ENCODE assay signal across 8 cellular contexts in genomic region chr16:1543085-1543896, GRCh38. TPM values are rescaled to one million over a fixed set of nuclear protein-coding genes. Genes with fewer than 3 reads are reported as not detected.
DNase-seq lines count a peak whose midpoint lies in the region; ATAC-seq and TF ChIP-seq lines count a peak whose summit lies in the region.

No MANE protein-coding gene starts in this region.

- H3K4me3 ChIP-seq in DOHH2 (ENCODE audit: low read length) (no peak overlapping the region), fibroblast of lung (replicated peaks in 1 of 4; ENCODE audit: control extremely low read depth in 1 of 4, insufficient read depth in 1 of 4, low read depth in 3 of 4, low read length in 4 of 4) (no peak overlapping the region), neutrophil (ENCODE audit: low read depth in 1 of 2, low read length in 1 of 2) (peak overlapping the region; percentile 39 to 42), upper lobe of right lung (peak overlapping the region; percentile 1)

- ATAC-seq in upper lobe of right lung: peak; percentile 76
- ATAC-seq in HG02759 (IDR thresholded peaks at IDR 0.05; ENCODE audit: unreplicated experiment): no peak

- H2AFZ ChIP-seq in fibroblast of lung (ENCODE audit: low read length): no peak overlapping the region

- no peak overlapping the region for H3K9ac ChIP-seq in fibroblast of lung (ENCODE audit: insufficient read depth, low read length)

- no peaks in the 10 kb centered on the region for H3K79me2 ChIP-seq in DOHH2 (ENCODE audit: control insufficient read depth, low read length)
- peaks cover 2% of the 10 kb centered on the region for H3K79me2 ChIP-seq in fibroblast of lung (ENCODE audit: control insufficient read depth, insufficient read depth, low read length)

- DNase-seq in MV-4-11 (lab: John Stamatoyannopoulos, UW) (peak; percentile 95), fibroblast of lung (ENCODE audit: low read depth in 2 of 2) (peak; percentile 37 to 87), upper lobe of right lung (peak; percentile 82), NCI-H2227 (lab: John Stamatoyannopoulos, UW; ENCODE audit: unreplicated experiment) (no peak)
- DNase-seq in activated CD8-positive, alpha-beta memory T cell treated with anti-CD3 and anti-CD28 coated beads, Interleukin-2, amount 50 U/mL, for 24 hours (ENCODE audit: extremely low read depth): peak; percentile 40

- H3K9me3 ChIP-seq in DOHH2 (ENCODE audit: control insufficient read depth, insufficient read depth, low read length) (no peaks in the 10 kb centered on the region), fibroblast of lung (ENCODE audit: control insufficient read depth, insufficient read depth, low read depth, low read length) (no peaks in the 10 kb centered on the region), neutrophil (no peaks in the 10 kb centered on the region), upper lobe of right lung (no peaks in the 10 kb centered on the region)

- H3K4me2 ChIP-seq in DOHH2 (ENCODE audit: low read length): peak overlapping the region; percentile 51
- H3K4me2 ChIP-seq in fibroblast of lung (ENCODE audit: extremely low read depth, insufficient read depth, low read length): no peak overlapping the region

- H3K27ac ChIP-seq in DOHH2 (ENCODE audit: low read depth, low read length) (no peak overlapping the region), fibroblast of lung (ENCODE audit: insufficient read depth, low read length) (peak overlapping the region; percentile 29), neutrophil (peak overlapping the region; percentile 75), upper lobe of right lung (peak overlapping the region; percentile 80)

- H3K36me3 ChIP-seq in DOHH2 (ENCODE audit: control insufficient read depth, low read length) (no peaks in the 10 kb centered on the region), fibroblast of lung (ENCODE audit: control insufficient read depth, insufficient read depth, low read length) (peaks cover 17% of the 10 kb centered on the region), neutrophil (no peaks in the 10 kb centered on the region), upper lobe of right lung (peaks cover 39% of the 10 kb centered on the region)

- 0 out of 2 replicates have a peak, but pooled peaks cover 3% of the 10 kb centered on the region for H3F3A ChIP-seq in DOHH2 (ENCODE audit: control insufficient read depth, insufficient read depth)

- H3K4me1 ChIP-seq in DOHH2 (ENCODE audit: control insufficient read depth, low read length) (peaks cover 12% of the 10 kb centered on the region), fibroblast of lung (ENCODE audit: control insufficient read depth, extremely low read depth, insufficient read depth, low read length) (peaks cover 22% of the 10 kb centered on the region), neutrophil (ENCODE audit: control insufficient read depth in 1 of 2, insufficient read depth in 1 of 2, low read depth in 1 of 2, low read length in 1 of 2) (peaks cover 17 to 22% of the 10 kb centered on the region in 2 experiments), upper lobe of right lung (peaks cover 59% of the 10 kb centered on the region)

- H4K20me1 ChIP-seq in DOHH2 (ENCODE audit: control insufficient read depth, insufficient read depth, low read depth, low read length) (no peaks in the 10 kb centered on the region), fibroblast of lung (ENCODE audit: control insufficient read depth, extremely low read depth, insufficient read depth, low read length) (no peaks in the 10 kb centered on the region)

- intact Hi-C loops in upper lobe of right lung (cut with DNase I): no loop called here

- H3K9me2 ChIP-seq in DOHH2 (replicated peaks; ENCODE audit: control insufficient read depth, low read length): no peaks in the 10 kb centered on the region

- H3K27me3 ChIP-seq in DOHH2 (ENCODE audit: control insufficient read depth, low read length) (no peaks in the 10 kb centered on the region), fibroblast of lung (ENCODE audit: control insufficient read depth, insufficient read depth, low read length) (no peaks in the 10 kb centered on the region), neutrophil (peaks cover under 1% of the 10 kb centered on the region), upper lobe of right lung (no peaks in the 10 kb centered on the region)

- TF ChIP-seq CTCF in DOHH2 (IDR thresholded peaks at IDR 0.05; ENCODE audit: low read depth, low read length, poor library complexity, severe bottlenecking): peak; percentile 14
- no peak for TF ChIP-seq CTCF in fibroblast of lung (conservative IDR thresholded peaks at IDR 0.05 in 1 of 2, IDR thresholded peaks at IDR 0.05 in 1 of 2; ENCODE audit: low read depth in 1 of 2, low read length in 2 of 2)
- no peak for TF ChIP-seq CTCF in neutrophil (IDR thresholded peaks at IDR 0.05)
- TF ChIP-seq CTCF in upper lobe of right lung (IDR thresholded peaks at IDR 0.05): peak; percentile 5

RNA-seq across cellular contexts. Expression of gene TMEM204, which starts 9.8 kb away (rescaled TPM):
- total RNA-seq in fibroblast of lung (10.3 and 12.4 TPM in 2 replicates), upper lobe of right lung (69.2 TPM)
- 9.6 and 10.9 TPM in 2 replicates for polyA plus RNA-seq in fibroblast of lung
- polyA plus RNA-seq in fibroblast of lung (2012): 14.2 and 14.6 TPM in 2 replicates
- 15.0 and 19.3 TPM in 2 replicates for polyA minus RNA-seq in fibroblast of lung (ENCODE audit: low replicate concordance)

RNA-seq across cellular contexts. Expression of gene TELO2, which starts 50.1 kb away (rescaled TPM):
- 8.2 and 10.9 TPM in 2 replicates for total RNA-seq in fibroblast of lung
- 6.3 and 9.4 TPM in 2 replicates for polyA plus RNA-seq in fibroblast of lung
- 14.4 and 26.1 TPM in 2 replicates for polyA plus RNA-seq in fibroblast of lung (2012)
- polyA minus RNA-seq in fibroblast of lung (ENCODE audit: low replicate concordance): 8.8 and 9.3 TPM in 2 replicates
- 26.0 TPM for total RNA-seq in upper lobe of right lung

RNA-seq across cellular contexts. Expression of gene PTX4, which starts 54.5 kb away (rescaled TPM):
- total RNA-seq in fibroblast of lung: not detected in 2 replicates
- polyA plus RNA-seq in fibroblast of lung: 0.05 TPM in 1 of 2 replicates, not detected in the other
- polyA plus RNA-seq in fibroblast of lung (2012): 0.08 TPM in 1 of 2 replicates, not detected in the other
- not detected in 2 replicates for polyA minus RNA-seq in fibroblast of lung (ENCODE audit: low replicate concordance)
- not detected for total RNA-seq in upper lobe of right lung

Comparison
In these comparisons a context has a peak if more than half of its experiments do, and no peak if none do; other contexts are left out.
1. H3K4me3 ChIP-seq: peak in neutrophil (2 of 2) and upper lobe of right lung (single experiment); none in DOHH2 (single experiment) and fibroblast of lung (0 of 4).
2. CTCF ChIP-seq: peak in DOHH2 (single experiment) and upper lobe of right lung (single experiment); none in fibroblast of lung (0 of 2) and neutrophil (single experiment).